Comparison of ENCODE assay signal across 16 cellular contexts in genomic region chr18:9539283-9539682, GRCh38.
DNase-seq lines count a peak whose midpoint lies in the region; ATAC-seq, FAIRE-seq and TF ChIP-seq lines count a peak whose summit lies in the region.
"Had no signal": no experiment of that assay in that cellular context is flagged by ENCODE, and none has a peak within 500 bp of the region (broad histone marks: within the 10 kb centered on the region; RNA-seq: fewer than 3 reads in every experiment).

No MANE protein-coding gene starts in this region.

- peak; percentile 11 for DNase-seq in Daoy (ENCODE audit: low read depth)
- peak; percentile 96 for DNase-seq in PC-3
- DNase-seq in cardiac fibroblast (ENCODE audit: low read depth in 2 of 2), result peak; percentile 37 to 86
- DNase-seq in keratinocyte (ENCODE audit: low read depth, low spot score), result peak; percentile 35
- no peak for DNase-seq in foreskin melanocyte
- no peak for DNase-seq in G401 (ENCODE audit: low spot score)
- no peak for DNase-seq in DMS 273 (lab: John Stamatoyannopoulos, UW; ENCODE audit: unreplicated experiment)
- DNase-seq in psoas muscle, result no peak
- DNase-seq: activated CD4-positive, alpha-beta memory T cell treated with anti-CD3 and anti-CD28 coated beads for 36 hours; effector CD4-positive, alpha-beta T cell; NCI-H2081 had no signal

- H3F3A ChIP-seq in PC-3 (ENCODE audit: low read length, unreplicated experiment), result no peaks in the 10 kb centered on the region

- no peaks in the 10 kb centered on the region for H3K9me2 ChIP-seq in PC-3 (replicated peaks; ENCODE audit: low read length)

- no peaks in the 10 kb centered on the region for H3K9me1 ChIP-seq in keratinocyte (ENCODE audit: control insufficient read depth, extremely low read depth, insufficient read depth, low read length)

- POLR2A ChIA-PET in PC-3 (lab: Charles Lee; ENCODE audit: unreplicated experiment), result interaction anchor here (0.6 kb wide), 1 partner anchor 64 kb away, joined by 3 read pairs; the partner anchor contains the start of gene RALBP1

- TF ChIP-seq CTCF in PC-3 (conservative IDR thresholded peaks at IDR 0.05; ENCODE audit: low read depth, low read length) (no peak), cardiac fibroblast (IDR thresholded peaks at IDR 0.05; ENCODE audit: low read depth, low read length) (no peak), keratinocyte (optimal IDR thresholded peaks at IDR 0.05 in 1 of 3, IDR thresholded peaks at IDR 0.05 in 1 of 3, conservative IDR thresholded peaks at IDR 0.05 in 1 of 3; ENCODE audit: extremely low read depth in 1 of 3, insufficient read depth in 2 of 3, low read length in 3 of 3) (no peak), psoas muscle (IDR thresholded peaks at IDR 0.05) (no peak)

- H3K4me3 ChIP-seq in PC-3 (ENCODE audit: low read length), result peak overlapping the region; percentile 25; the same call in 1 of the 2 replicates
- no peak overlapping the region for H3K4me3 ChIP-seq in cardiac fibroblast (replicated peaks in 1 of 2; ENCODE audit: low read depth in 2 of 2, low read length in 2 of 2)
- H3K4me3 ChIP-seq in keratinocyte (ENCODE audit: control insufficient read depth in 2 of 3, extremely low read depth in 1 of 3, insufficient read depth in 2 of 3, low read depth in 1 of 3, low read length in 3 of 3), result no peak overlapping the region
- no peak overlapping the region for H3K4me3 ChIP-seq in psoas muscle
- H3K4me3 ChIP-seq: ascending aorta, BLaER1, hepatocyte, suprapubic skin had no signal

- H3K4me1 ChIP-seq in PC-3 (ENCODE audit: insufficient read depth, low read length) (peaks cover 37% of the 10 kb centered on the region), keratinocyte (ENCODE audit: control insufficient read depth, extremely low read depth, insufficient read depth, low read length) (peaks cover 26% of the 10 kb centered on the region), psoas muscle (no peaks in the 10 kb centered on the region)
- H3K4me1 ChIP-seq: BLaER1 had no signal

- H3K9me3 ChIP-seq in PC-3 (ENCODE audit: low read length), result no peaks in the 10 kb centered on the region
- no peaks in the 10 kb centered on the region for H3K9me3 ChIP-seq in keratinocyte (ENCODE audit: control insufficient read depth, low read depth, low read length)
- no peaks in the 10 kb centered on the region for H3K9me3 ChIP-seq in psoas muscle
- H3K9me3 ChIP-seq: ascending aorta, BLaER1, suprapubic skin had no signal

- intact Hi-C loops in PC-3 (cut with micrococcal nuclease) (no loop called here), psoas muscle (cut with DNase I) (no loop called here)

- no peaks in the 10 kb centered on the region for H3K27me3 ChIP-seq in PC-3 (ENCODE audit: low read length)
- H3K27me3 ChIP-seq in keratinocyte (ENCODE audit: control insufficient read depth, extremely low read depth, insufficient read depth, low read length), result no peaks in the 10 kb centered on the region
- no peaks in the 10 kb centered on the region for H3K27me3 ChIP-seq in psoas muscle (ENCODE audit: insufficient read depth in 3 of 3, low read length in 2 of 3)
- H3K27me3 ChIP-seq: ascending aorta, BLaER1, hepatocyte, suprapubic skin had no signal

- peak overlapping the region; percentile 93 for H3K27ac ChIP-seq in PC-3 (ENCODE audit: low read length)
- H3K27ac ChIP-seq in keratinocyte (ENCODE audit: control insufficient read depth, insufficient read depth, low read length), result peak overlapping the region; percentile 48
- no peak overlapping the region for H3K27ac ChIP-seq in psoas muscle
- H3K27ac ChIP-seq: ascending aorta, BLaER1, hepatocyte, suprapubic skin had no signal

- dilution Hi-C loops in keratinocyte (cut with MboI; ENCODE audit: extremely low pct_ligation_motif_present, low sequenced_read_pairs), result no loop called here

- 93 to 98% (median 96%) methylated on average over 6 of the region's 6 CpGs for WGBS in psoas muscle, 3 donors

- no TSS peak for BruUV-seq in PC-3 (replicated peaks; lab: Mats Ljungman, UMichigan)

- in situ Hi-C loops in G401 (cut with HindIII; ENCODE audit: low sequenced_read_pairs), result no loop called here

- peak; percentile 74 for FAIRE-seq in keratinocyte (lab: Jason Lieb, UNC)

- H3K36me3 ChIP-seq in PC-3 (ENCODE audit: low read depth, low read length) (peaks cover 12% of the 10 kb centered on the region), keratinocyte (ENCODE audit: control insufficient read depth in 2 of 2, extremely low read depth in 1 of 2, insufficient read depth in 2 of 2, low read length in 2 of 2) (peaks cover 10 to 11% of the 10 kb centered on the region in 2 experiments), psoas muscle (ENCODE audit: insufficient read depth in 1 of 2, low read depth in 1 of 2) (peaks cover 3 to 51% of the 10 kb centered on the region in 2 donors)

- H3K79me2 ChIP-seq in PC-3 (ENCODE audit: low read length) (no peaks in the 10 kb centered on the region), keratinocyte (ENCODE audit: control insufficient read depth, insufficient read depth, low read length) (no peaks in the 10 kb centered on the region)
- H3K79me2 ChIP-seq: hepatocyte had no signal

- peak overlapping the region; percentile 76 for H3K4me2 ChIP-seq in PC-3 (ENCODE audit: low read length)
- H3K4me2 ChIP-seq in keratinocyte (ENCODE audit: control insufficient read depth, extremely low read depth, insufficient read depth, low read depth, low read length), result peak overlapping the region; percentile 29
- H3K4me2 ChIP-seq: BLaER1, hepatocyte had no signal

- CTCF ChIA-PET in PC-3 (lab: Charles Lee), result interaction anchor here (0.6 to 1.0 kb wide), 3 partner anchors 134 to 374 kb away, joined by 3 to 6 read pairs (median 5); partner anchors contain the start of gene TWSG1

- ATAC-seq in PC-3 (peak; percentile 86), psoas muscle (no peak)
- ATAC-seq: Right ventricle myocardium inferior had no signal

- H4K20me1 ChIP-seq in PC-3 (ENCODE audit: low read length) (no peaks in the 10 kb centered on the region), keratinocyte (ENCODE audit: control insufficient read depth, extremely low read depth, insufficient read depth, low read length) (no peaks in the 10 kb centered on the region)

- H2AFZ ChIP-seq in PC-3 (ENCODE audit: low read length), result no peak overlapping the region
- H2AFZ ChIP-seq in keratinocyte (ENCODE audit: control insufficient read depth, low read length), result no peak overlapping the region
- H2AFZ ChIP-seq: hepatocyte had no signal

- H3K9ac ChIP-seq in PC-3 (ENCODE audit: low read length) (peak overlapping the region; percentile 64), keratinocyte (ENCODE audit: control insufficient read depth, extremely low read depth, insufficient read depth, low read length) (no peak overlapping the region)
- H3K9ac ChIP-seq: BLaER1 had no signal

Comparison
In these comparisons a context has a peak if more than half of its experiments do, and no peak if none do; other contexts are left out.
1. DNase-seq: peak in Daoy (single experiment), PC-3 (single experiment), cardiac fibroblast (2 of 2) and keratinocyte (single experiment); none in foreskin melanocyte (single experiment), G401 (single experiment), DMS 273 (single experiment) and psoas muscle (0 of 2).